14 cellular contexts compared by ENCODE assay signal in the genomic region with DNA sequence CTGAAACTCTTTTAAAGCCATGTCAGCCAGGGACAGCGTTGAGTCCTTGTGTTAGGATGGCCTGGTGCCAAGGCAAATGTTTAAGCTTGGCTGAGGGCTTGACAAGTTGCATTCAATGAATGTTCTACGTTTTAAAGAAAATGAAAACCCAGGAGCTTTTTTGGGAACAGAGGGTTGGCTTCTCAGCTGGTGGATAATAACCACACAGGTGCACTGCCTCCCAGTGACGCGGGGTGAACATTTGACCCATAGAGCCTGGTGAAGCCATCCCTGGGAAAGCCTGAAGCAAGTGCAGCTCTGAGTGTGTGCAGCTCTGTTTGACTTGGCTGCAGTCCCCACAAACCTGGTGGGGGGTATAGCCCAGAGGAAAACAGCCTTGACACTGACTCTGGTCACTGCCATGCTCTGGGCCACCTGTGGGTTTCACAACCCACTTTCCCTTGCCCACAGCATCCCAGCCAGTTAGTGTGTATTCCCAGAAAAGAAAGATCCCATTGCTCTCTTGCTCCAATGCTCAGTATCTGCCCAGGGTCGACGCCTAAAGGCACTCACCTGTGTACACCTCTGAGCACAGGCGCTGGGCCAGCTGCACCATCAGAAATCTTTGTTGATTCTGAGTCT.
DNase-seq lines count a peak whose midpoint lies in the region; ATAC-seq, FAIRE-seq and TF ChIP-seq lines count a peak whose summit lies in the region.
"Had no signal": no experiment of that assay in that cellular context is flagged by ENCODE, and none has a peak within 500 bp of the region (broad histone marks: within the 10 kb centered on the region; RNA-seq: fewer than 3 reads in every experiment).

No MANE protein-coding gene starts in this region.

- H3K4me1 ChIP-seq in A549 = peaks cover 15% of the 10 kb centered on the region

- no peak for ATAC-seq in A549
- ATAC-seq in stimulated activated memory B cell treated with anti-CD40 and anti-IgM and Interleukin-4, amounts not matched to agents 10 μg/mL and 1 μg/mL and 100 μg/mL, for 72 hours = no peak

- no peaks in the 10 kb centered on the region for H3K36me3 Mint-ChIP-seq in stimulated activated memory B cell treated with anti-CD40 and anti-IgM and Interleukin-4, amounts not matched to agents 10 μg/mL and 1 μg/mL and 100 μg/mL, for 72 hours
- H3K36me3 Mint-ChIP-seq: activated CD4-positive, alpha-beta memory T cell treated with anti-CD3 and anti-CD28 coated beads for 36 hours had no signal

- H3K4me3 ChIP-seq in A549 (no peak overlapping the region), fibroblast of the aortic adventitia (ENCODE audit: low read depth, low read length) (no peak overlapping the region)
- H3K4me3 ChIP-seq: PC-9 had no signal

- H3K27ac ChIP-seq in A549 (no peak overlapping the region), RWPE1 (no peak overlapping the region)
- H3K27ac ChIP-seq: PC-9 had no signal

- no peaks in the 10 kb centered on the region for H3K9me3 Mint-ChIP-seq in stimulated activated memory B cell treated with anti-CD40 and anti-IgM and Interleukin-4, amounts not matched to agents 10 μg/mL and 1 μg/mL and 100 μg/mL, for 72 hours
- H3K9me3 Mint-ChIP-seq: activated CD4-positive, alpha-beta memory T cell treated with anti-CD3 and anti-CD28 coated beads for 36 hours had no signal

- CTCF ChIA-PET in A549 (lab: Yijun Ruan, JAX) = no interaction called here
- CTCF ChIA-PET in RWPE1 (lab: Yijun Ruan, JAX) = interaction anchor here (0.6 kb wide), 1 partner anchor 589 kb away, joined by 3 read pairs; no protein-coding TSS in a partner anchor

- H3K27me3 Mint-ChIP-seq in stimulated activated memory B cell treated with anti-CD40 and anti-IgM and Interleukin-4, amounts not matched to agents 10 μg/mL and 1 μg/mL and 100 μg/mL, for 72 hours = no peaks in the 10 kb centered on the region

- no peak for TF ChIP-seq POLR2A in A549 (IDR thresholded peaks at IDR 0.05; ENCODE audit: low read length)

- H3K4me2 ChIP-seq in A549 = peak overlapping the region; percentile 27; the same call in 2 of the 3 replicates
- H3K4me2 ChIP-seq: PC-9 had no signal

- 26% methylated on average over 7 of the region's 7 CpGs for WGBS in A549 (ENCODE audit: missing lambda C conversion rate)

- no peak for TF ChIP-seq EP300 in A549 (IDR thresholded peaks at IDR 0.05)

- no peak overlapping the region for H3K4me3 Mint-ChIP-seq in stimulated activated memory B cell treated with anti-CD40 and anti-IgM and Interleukin-4, amounts not matched to agents 10 μg/mL and 1 μg/mL and 100 μg/mL, for 72 hours
- H3K4me3 Mint-ChIP-seq: activated CD4-positive, alpha-beta memory T cell treated with anti-CD3 and anti-CD28 coated beads for 36 hours; T-helper 2 cell treated with Interferon-gamma antibody and Interleukin-4, amounts not matched to agents 5 μg/mL and 100 μg/mL, for 36 hours had no signal

- TF ChIP-seq RAD21 in A549 (conservative IDR thresholded peaks at IDR 0.05 in 1 of 2, IDR thresholded peaks at IDR 0.05 in 1 of 2) = no peak

- FAIRE-seq in A549 (lab: Jason Lieb, UNC) = no peak
- FAIRE-seq: GM12892 had no signal

- H3K27ac Mint-ChIP-seq in stimulated activated memory B cell treated with anti-CD40 and anti-IgM and Interleukin-4, amounts not matched to agents 10 μg/mL and 1 μg/mL and 100 μg/mL, for 72 hours = no peak overlapping the region
- H3K27ac Mint-ChIP-seq: activated CD4-positive, alpha-beta memory T cell treated with anti-CD3 and anti-CD28 coated beads for 36 hours; T-helper 2 cell treated with Interferon-gamma antibody and Interleukin-4, amounts not matched to agents 5 μg/mL and 100 μg/mL, for 36 hours had no signal

- H3K4me1 Mint-ChIP-seq in stimulated activated memory B cell treated with anti-CD40 and anti-IgM and Interleukin-4, amounts not matched to agents 10 μg/mL and 1 μg/mL and 100 μg/mL, for 72 hours = peaks cover 6% of the 10 kb centered on the region

- H3K9me3 ChIP-seq in A549 = no peaks in the 10 kb centered on the region

- TF ChIP-seq CTCF in A549 (IDR thresholded peaks at IDR 0.05) = no peak
- no peak for TF ChIP-seq CTCF in fibroblast of the aortic adventitia (IDR thresholded peaks at IDR 0.05; ENCODE audit: insufficient read depth, low read length)
- no peak for TF ChIP-seq CTCF in RWPE1 (conservative IDR thresholded peaks at IDR 0.05; ENCODE audit: low read depth)

- POLR2A ChIA-PET in A549 (lab: Yijun Ruan, JAX) (interaction anchor here (1.2 kb wide), 1 partner anchor 889 kb away, joined by 5 read pairs; no protein-coding TSS in a partner anchor), RWPE1 (lab: Yijun Ruan, JAX; ENCODE audit: low non-redundant PET) (no interaction called here)

- DNase-seq in A549 (ENCODE audit: low read depth in 1 of 2, low spot score in 1 of 2) (no peak), NCI-H128 (lab: John Stamatoyannopoulos, UW; ENCODE audit: unreplicated experiment) (peak; percentile 75), NCI-H510A (lab: John Stamatoyannopoulos, UW) (peak; percentile 52), fibroblast of the aortic adventitia (ENCODE audit: low read depth) (peak; percentile 24), RWPE1 (ENCODE audit: low spot score) (no peak), DMS114 treated with DMSO at 0.1 percent for 48 hours (lab: John Stamatoyannopoulos, UW; ENCODE audit: unreplicated experiment) (no peak), iPS-NIHi11 (ENCODE audit: low spot score) (no peak)
- DNase-seq: activated CD4-positive, alpha-beta memory T cell treated with anti-CD3 and anti-CD28 coated beads for 36 hours; activated naive CD4-positive, alpha-beta T cell treated with Interleukin-2 at 50 U/mL for 16 hours; hypothalamus had no signal

TF ChIP-seq in A549, 52 proteins besides CTCF, POLR2A, EP300 and RAD21:
- no peak for TF ChIP-seq FOXS1 (CRISPR knock-in tag; IDR thresholded peaks at IDR 0.05)
- 0 out of 4 replicates have a peak, but pooled peaks of 1 of the 2 experiments have one; percentile 14 for TF ChIP-seq CEBPB (IDR thresholded peaks at IDR 0.05)

Comparison
In these comparisons a context has a peak if more than half of its experiments do, and no peak if none do; other contexts are left out.
1. DNase-seq: peak in NCI-H128 (single experiment), NCI-H510A (single experiment) and fibroblast of the aortic adventitia (single experiment); none in A549 (0 of 2), RWPE1 (single experiment), DMS114 treated with DMSO at 0.1 percent for 48 hours (single experiment) and iPS-NIHi11 (single experiment).